ENCODE assay signal across 19 cellular contexts in the genomic region with DNA sequence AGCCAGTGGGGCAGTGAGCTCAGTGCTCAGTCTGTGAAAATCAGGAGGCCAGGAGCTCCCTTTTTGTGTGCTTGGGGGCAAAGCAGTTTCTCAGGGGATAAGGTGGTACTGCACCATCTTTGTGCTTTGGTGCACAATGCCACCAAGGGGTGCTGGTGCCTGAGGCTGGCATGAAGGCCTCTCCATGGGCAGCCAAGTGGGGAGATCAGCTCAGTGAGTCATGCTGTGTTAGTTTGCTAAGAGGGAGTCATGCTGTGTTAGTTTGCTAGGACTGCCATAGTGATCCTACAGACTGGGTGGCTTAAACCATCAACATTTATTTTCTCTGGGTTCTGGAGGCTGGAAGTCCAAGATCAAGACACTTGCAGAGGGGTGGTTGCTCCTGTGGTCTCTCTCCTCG.
"Had no signal": no experiment of that assay in that cellular context is flagged by ENCODE, and none has a peak within 500 bp of the region (broad histone marks: within the 10 kb centered on the region; RNA-seq: fewer than 3 reads in every experiment).

No MANE protein-coding gene starts in this region.

- DNase-seq: activated CD4-positive, alpha-beta T cell treated with anti-CD3 and anti-CD28 coated beads for 1 hour; activated CD4-positive, alpha-beta T cell treated with anti-CD3 and anti-CD28 coated beads, Interleukin-2, amount 50 U/mL, for 48 hours; activated CD8-positive, alpha-beta memory T cell treated with anti-CD3 and anti-CD28 coated beads, Interleukin-2, amount 10 ng/mL, durations not matched to agents 7 days and 5 days; activated gamma-delta T cell; activated T-cell treated with anti-CD3 and anti-CD28 coated beads, Interleukin-2, amount 50 U/mL, for 24 hours; brain microvascular endothelial cell; esophagus squamous epithelium; foreskin melanocyte; heart right ventricle; left ventricle myocardium inferior; ovary; stimulated activated CD4-positive, alpha-beta T cell treated with anti-CD3 and anti-CD28 coated beads, Interleukin-4, amount 100 ng/mL, for 1 hour; stimulated activated CD8-positive, alpha-beta memory T cell treated with anti-CD3 and anti-CD28 coated beads, Interleukin-4, amount 100 ng/mL, for 48 hours; stimulated activated naive CD8-positive, alpha-beta T cell treated with anti-CD3 and anti-CD28 coated beads, Interleukin-15, Interleukin-2, amounts not matched to agents 100 U/mL and 50 U/mL, for 24 hours; upper lobe of right lung had no signal

- H3K4me3 ChIP-seq: esophagus squamous epithelium, heart right ventricle, left ventricle myocardium inferior, ovary, upper lobe of right lung had no signal

- H3K27me3 ChIP-seq: brain microvascular endothelial cell, esophagus squamous epithelium, ovary, upper lobe of right lung had no signal

- H3K27ac Mint-ChIP-seq: activated CD8-positive, alpha-beta memory T cell treated with anti-CD3 and anti-CD28 coated beads, Interleukin-2, amount 10 ng/mL, durations not matched to agents 7 days and 5 days; activated naive CD8-positive, alpha-beta T cell; activated T-cell treated with anti-CD3 and anti-CD28 coated beads, Interleukin-2, amount 50 U/mL, for 24 hours; memory B cell; natural killer cell treated with Interleukin-12 subunit alpha and Interleukin-12 subunit beta and Interleukin-15 and Interleukin-18, amount 100 ng/mL, for 72 hours had no signal

- H3K36me3 Mint-ChIP-seq: activated CD8-positive, alpha-beta memory T cell treated with anti-CD3 and anti-CD28 coated beads, Interleukin-2, amount 10 ng/mL, durations not matched to agents 7 days and 5 days; activated naive CD8-positive, alpha-beta T cell; memory B cell; natural killer cell treated with Interleukin-12 subunit alpha and Interleukin-12 subunit beta and Interleukin-15 and Interleukin-18, amount 100 ng/mL, for 72 hours had no signal

- H3K36me3 ChIP-seq: brain microvascular endothelial cell, esophagus squamous epithelium, heart right ventricle, left ventricle myocardium inferior, ovary, upper lobe of right lung had no signal

- H3K27ac ChIP-seq: brain microvascular endothelial cell, esophagus squamous epithelium, heart right ventricle, left ventricle myocardium inferior, ovary, upper lobe of right lung had no signal

- H3K4me3 Mint-ChIP-seq: activated CD8-positive, alpha-beta memory T cell treated with anti-CD3 and anti-CD28 coated beads, Interleukin-2, amount 10 ng/mL, durations not matched to agents 7 days and 5 days; activated naive CD8-positive, alpha-beta T cell; activated T-cell treated with anti-CD3 and anti-CD28 coated beads, Interleukin-2, amount 50 U/mL, for 24 hours; memory B cell; natural killer cell treated with Interleukin-12 subunit alpha and Interleukin-12 subunit beta and Interleukin-15 and Interleukin-18, amount 100 ng/mL, for 72 hours had no signal

- ATAC-seq: activated CD8-positive, alpha-beta memory T cell treated with anti-CD3 and anti-CD28 coated beads, Interleukin-2, amount 10 ng/mL, durations not matched to agents 7 days and 5 days; heart right ventricle; natural killer cell treated with Interleukin-12 subunit alpha and Interleukin-12 subunit beta and Interleukin-15 and Interleukin-18, amount 100 ng/mL, for 72 hours; stimulated activated naive CD8-positive, alpha-beta T cell treated with anti-CD3 and anti-CD28 coated beads, Interleukin-15, Interleukin-2, amounts not matched to agents 100 U/mL and 50 U/mL, for 24 hours; upper lobe of right lung had no signal

- H3K4me1 Mint-ChIP-seq: activated CD8-positive, alpha-beta memory T cell treated with anti-CD3 and anti-CD28 coated beads, Interleukin-2, amount 10 ng/mL, durations not matched to agents 7 days and 5 days; memory B cell had no signal

- H3K9me3 ChIP-seq: esophagus squamous epithelium, heart right ventricle, left ventricle myocardium inferior, ovary, upper lobe of right lung had no signal

- H3K27me3 Mint-ChIP-seq: activated CD8-positive, alpha-beta memory T cell treated with anti-CD3 and anti-CD28 coated beads, Interleukin-2, amount 10 ng/mL, durations not matched to agents 7 days and 5 days had no signal

- H3K4me1 ChIP-seq: esophagus squamous epithelium, heart right ventricle, left ventricle myocardium inferior, upper lobe of right lung had no signal

- H3K9me3 Mint-ChIP-seq: activated T-cell treated with anti-CD3 and anti-CD28 coated beads, Interleukin-2, amount 50 U/mL, for 24 hours; memory B cell; natural killer cell treated with Interleukin-12 subunit alpha and Interleukin-12 subunit beta and Interleukin-15 and Interleukin-18, amount 100 ng/mL, for 72 hours had no signal

- FAIRE-seq: islet of Langerhans had no signal
